In the genomic region with DNA sequence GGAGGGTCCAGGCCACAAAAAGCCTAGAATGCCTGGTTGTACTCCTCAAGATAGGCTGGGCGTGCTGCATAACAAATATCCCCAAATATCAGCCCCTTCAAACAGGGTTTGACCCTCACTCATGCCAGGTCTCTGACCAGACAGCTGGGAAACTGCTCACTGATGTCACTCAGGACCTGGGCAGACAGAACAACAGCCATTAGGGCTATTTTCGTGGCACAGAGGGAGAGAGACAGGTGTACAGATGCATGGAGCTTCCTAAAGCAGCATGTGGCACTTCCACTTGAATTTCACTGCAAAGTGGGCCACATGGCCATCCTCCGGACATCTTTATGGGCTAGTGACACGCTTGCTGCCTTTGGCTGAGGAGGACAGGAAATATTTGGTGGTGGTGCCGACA, we compare ENCODE assay signal across 26 cellular contexts.
DNase-seq lines count a peak whose midpoint lies in the region; ATAC-seq, FAIRE-seq and TF ChIP-seq lines count a peak whose summit lies in the region.
"Had no signal": no experiment of that assay in that cellular context is flagged by ENCODE, and none has a peak within 500 bp of the region (broad histone marks: within the 10 kb centered on the region; RNA-seq: fewer than 3 reads in every experiment).

No MANE protein-coding gene starts in this region.

- no peak for FAIRE-seq in astrocyte (lab: Jason Lieb, UNC)
- FAIRE-seq: colon had no signal

- H3K27me3 Mint-ChIP-seq in astrocyte (ENCODE audit: low read depth, unreplicated experiment) = no peaks in the 10 kb centered on the region
- H3K27me3 Mint-ChIP-seq in nephron progenitor cell (ENCODE audit: low read depth, poor library complexity) = peaks cover under 1% of the 10 kb centered on the region
- H3K27me3 Mint-ChIP-seq: CD4-positive, alpha-beta T cell had no signal

- H3K4me3 ChIP-seq in DND-41 (ENCODE audit: low read depth in 1 of 2, low read length in 2 of 2) (no peak overlapping the region), astrocyte (ENCODE audit: insufficient read depth, low read depth, low read length) (no peak overlapping the region), tibial artery (no peak overlapping the region)
- H3K4me3 ChIP-seq in Jurkat, Clone E6-1 (ENCODE audit: low read length) = peak overlapping the region; percentile 13; the same call in 1 of the 2 replicates
- H3K4me3 ChIP-seq: heart right ventricle, tibial nerve had no signal

- H3K9ac ChIP-seq in DND-41 (ENCODE audit: low read depth, low read length) (no peak overlapping the region), astrocyte (ENCODE audit: low read length) (no peak overlapping the region)

- no peaks in the 10 kb centered on the region for H3K27me3 ChIP-seq in DND-41 (ENCODE audit: insufficient read depth, low read length, poor library complexity)
- no peaks in the 10 kb centered on the region for H3K27me3 ChIP-seq in astrocyte (ENCODE audit: insufficient read depth, low read length)
- H3K27me3 ChIP-seq in tibial artery = no peaks in the 10 kb centered on the region
- H3K27me3 ChIP-seq: brain microvascular endothelial cell, heart right ventricle, tibial nerve had no signal

- H3K27ac Mint-ChIP-seq in astrocyte (ENCODE audit: unreplicated experiment) (peak overlapping the region; percentile 60), nephron progenitor cell (peak overlapping the region; percentile 83)
- H3K27ac Mint-ChIP-seq: CD4-positive, alpha-beta T cell had no signal

- no peak overlapping the region for H3K4me2 ChIP-seq in DND-41 (ENCODE audit: insufficient read depth, low read length)
- no peak overlapping the region for H3K4me2 ChIP-seq in astrocyte (ENCODE audit: low read length)

- peaks cover 59% of the 10 kb centered on the region for H3K4me1 Mint-ChIP-seq in astrocyte (ENCODE audit: low read depth, unreplicated experiment)
- peaks cover 87% of the 10 kb centered on the region for H3K4me1 Mint-ChIP-seq in nephron progenitor cell

- H3K4me1 ChIP-seq in DND-41 (ENCODE audit: insufficient read depth, low read length) = no peaks in the 10 kb centered on the region
- H3K4me1 ChIP-seq in astrocyte (ENCODE audit: insufficient read depth, low read length) = peaks cover 14% of the 10 kb centered on the region
- peaks cover 0 to 13% (median 0%) of the 10 kb centered on the region in 4 donors for H3K4me1 ChIP-seq in tibial artery

- H3K9me3 ChIP-seq in DND-41 (ENCODE audit: insufficient read depth, low read length, severe bottlenecking) (no peaks in the 10 kb centered on the region), astrocyte (ENCODE audit: insufficient read depth, low read depth, low read length) (no peaks in the 10 kb centered on the region), tibial artery (no peaks in the 10 kb centered on the region)
- H3K9me3 ChIP-seq: heart right ventricle, tibial nerve had no signal

- no peak for DNase-seq in DND-41
- DNase-seq in Jurkat, Clone E6-1 (ENCODE audit: low read depth, low spot score) = no peak
- no peak for DNase-seq in astrocyte (ENCODE audit: low read depth)
- DNase-seq in nephron progenitor cell = no peak
- DNase-seq in tibial artery = no peak
- DNase-seq: activated CD8-positive, alpha-beta memory T cell treated with anti-CD3 and anti-CD28 coated beads, Interleukin-2, amount 50 U/mL, for 4 hours; brain microvascular endothelial cell; CD4-positive, alpha-beta T cell; effector memory CD4-positive, alpha-beta T cell; H7; heart right ventricle; left cardiac atrium; mammary epithelial cell; NCI-H1092; NCI-H2029; NCI-H2227 treated with DMSO at 0.1 percent for 48 hours; NCI-H82; retina; stimulated activated CD4-positive, alpha-beta T cell treated with anti-CD3 and anti-CD28 coated beads, Interleukin-4, amount 100 ng/mL, for 24 hours; stimulated activated naive CD4-positive, alpha-beta T cell; WERI-Rb-1 had no signal

- H4K20me1 ChIP-seq in DND-41 (ENCODE audit: insufficient read depth, low read length) = peaks cover 89% of the 10 kb centered on the region
- H4K20me1 ChIP-seq in astrocyte (ENCODE audit: insufficient read depth, low read length) = peaks cover 89% of the 10 kb centered on the region

- ATAC-seq in DND-41 (ENCODE audit: insufficient read depth, low read depth) (no peak), GM21529 (IDR thresholded peaks at IDR 0.05; ENCODE audit: unreplicated experiment) (no peak), HG03045 (IDR thresholded peaks at IDR 0.05; ENCODE audit: unreplicated experiment) (no peak)
- ATAC-seq: left cardiac atrium had no signal

- H2AFZ ChIP-seq in DND-41 (ENCODE audit: low read depth, low read length) (no peak overlapping the region), astrocyte (ENCODE audit: low read depth, low read length) (no peak overlapping the region)

- H3K79me2 ChIP-seq in DND-41 (ENCODE audit: insufficient read depth, low read length) (peaks cover 99% of the 10 kb centered on the region), astrocyte (ENCODE audit: insufficient read depth, low read length) (peaks cover 60% of the 10 kb centered on the region)

- H3K4me3 Mint-ChIP-seq in astrocyte (ENCODE audit: unreplicated experiment) (no peak overlapping the region), nephron progenitor cell (no peak overlapping the region)
- H3K4me3 Mint-ChIP-seq: CD4-positive, alpha-beta T cell had no signal

- H3K27ac ChIP-seq in DND-41 (ENCODE audit: low read length) (peak overlapping the region; percentile 32; the same call in 1 of the 2 replicates), astrocyte (ENCODE audit: low read depth, low read length) (no peak overlapping the region), tibial artery (no peak overlapping the region)
- H3K27ac ChIP-seq: brain microvascular endothelial cell, heart right ventricle, HL-60, tibial nerve, WERI-Rb-1 had no signal

- TF ChIP-seq CTCF in DND-41 (IDR thresholded peaks at IDR 0.05; ENCODE audit: borderline replicate concordance, extremely low read depth, low read length, poor library complexity, severe bottlenecking) (no peak), astrocyte (IDR thresholded peaks at IDR 0.05; ENCODE audit: insufficient read depth, low read depth, low read length) (no peak), nephron progenitor cell (IDR thresholded peaks at IDR 0.05) (no peak), tibial artery (IDR thresholded peaks at IDR 0.05) (no peak)

- intact Hi-C loops in tibial artery (cut with DNase I; ENCODE audit: low total_unique reads) = no loop called here

- no peaks in the 10 kb centered on the region for H3K9me3 Mint-ChIP-seq in astrocyte (ENCODE audit: unreplicated experiment)
- H3K9me3 Mint-ChIP-seq in nephron progenitor cell = no peaks in the 10 kb centered on the region
- H3K9me3 Mint-ChIP-seq: CD4-positive, alpha-beta T cell had no signal

- peaks cover 42% of the 10 kb centered on the region for H3K36me3 ChIP-seq in DND-41 (ENCODE audit: insufficient read depth, low read length)
- no peaks in the 10 kb centered on the region for H3K36me3 ChIP-seq in astrocyte (ENCODE audit: insufficient read depth, low read length)
- peaks cover 0 to 6% (median 0%) of the 10 kb centered on the region in 3 donors for H3K36me3 ChIP-seq in tibial artery
- H3K36me3 ChIP-seq: tibial nerve had no signal

- peaks cover 3% of the 10 kb centered on the region for H3K36me3 Mint-ChIP-seq in astrocyte (ENCODE audit: low read depth, unreplicated experiment)
- H3K36me3 Mint-ChIP-seq in nephron progenitor cell (ENCODE audit: low read depth) = peaks cover 27% of the 10 kb centered on the region
